Comparison of ENCODE assay signal across 8 cellular contexts in the genomic region with DNA sequence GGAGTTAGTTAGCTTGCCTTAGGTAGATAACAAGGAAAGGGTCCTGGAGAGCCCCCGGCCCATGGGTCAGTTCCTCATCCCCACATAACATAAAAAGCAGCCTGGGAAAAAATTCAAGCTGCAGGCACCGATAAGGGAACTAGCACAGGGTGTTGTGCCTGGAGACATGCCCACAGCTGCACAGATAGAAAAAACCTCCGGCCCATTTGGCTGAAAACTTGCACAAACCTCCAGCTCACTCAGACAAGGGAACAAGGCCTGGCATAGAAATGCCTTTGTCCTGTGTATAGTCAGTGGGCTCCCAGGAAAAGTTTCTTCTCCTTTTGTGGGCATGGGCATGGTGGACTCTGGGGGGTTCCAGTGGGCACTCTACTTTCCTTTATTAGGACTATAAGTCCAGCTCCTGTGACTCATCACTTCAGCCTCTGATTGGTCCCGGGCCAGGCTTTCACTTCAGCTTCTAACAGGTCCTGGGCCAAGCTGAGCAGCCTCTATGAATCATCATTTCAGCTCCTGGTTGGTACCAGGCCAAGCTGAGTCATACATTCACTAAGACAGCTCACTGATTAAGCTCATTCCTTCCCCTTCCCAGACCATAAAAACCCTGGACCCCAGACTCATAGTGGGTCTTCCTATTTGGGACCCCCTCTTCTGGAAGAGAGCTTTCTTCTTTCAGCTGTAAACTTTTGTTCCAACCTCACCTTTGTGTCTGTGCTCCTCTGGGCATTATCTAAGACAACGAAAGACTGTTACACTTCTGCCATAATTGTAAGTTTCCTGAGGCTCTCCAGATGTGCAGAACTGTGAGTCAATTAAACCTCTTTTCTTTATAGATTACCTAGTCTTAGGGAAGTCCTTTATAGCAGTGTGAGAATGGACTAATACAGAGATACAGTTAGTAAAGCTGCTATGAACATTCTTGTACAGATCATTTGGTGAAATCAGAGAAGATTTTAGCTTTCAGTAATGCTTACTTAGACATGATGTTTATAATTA.
DNase-seq lines count a peak whose midpoint lies in the region; ATAC-seq and TF ChIP-seq lines count a peak whose summit lies in the region.

No MANE protein-coding gene starts in this region.

- no peak for TF ChIP-seq EP300 in esophagus muscularis mucosa (IDR thresholded peaks at IDR 0.05)

- DNase-seq in AG20443 (ENCODE audit: low spot score) (peak; percentile 89), NCI-H460 (ENCODE audit: extremely low read depth, low read depth) (peak; percentile 62), esophagus muscularis mucosa (ENCODE audit: extremely low spot score) (peak; percentile 93), omental fat pad (ENCODE audit: low spot score) (peak; percentile 67)

- no peak for TF ChIP-seq POLR2A in esophagus muscularis mucosa (IDR thresholded peaks at IDR 0.05; ENCODE audit: low read depth)

- H3K27ac ChIP-seq in esophagus muscularis mucosa (replicated peaks in 1 of 4): peak overlapping the region; percentile 61 to 75 (median 72)

- peaks cover 0 to under 1% (median 0%) of the 10 kb centered on the region in 4 donors for H3K9me3 ChIP-seq in esophagus muscularis mucosa

- H3K4me3 ChIP-seq in esophagus muscularis mucosa: peak overlapping the region in 2 of 4 donors; percentile 28 to 32

- H3K4me1 ChIP-seq in esophagus muscularis mucosa: peaks cover 0 to 16% (median 12%) of the 10 kb centered on the region in 4 donors

- no peaks in the 10 kb centered on the region for H3K27me3 ChIP-seq in esophagus muscularis mucosa

- peak; percentile 97 for ATAC-seq in omental fat pad (ENCODE audit: low FRiP score)
- no peak for ATAC-seq in GM21576 (IDR thresholded peaks at IDR 0.05; ENCODE audit: unreplicated experiment)
- ATAC-seq in GM19035 (IDR thresholded peaks at IDR 0.05; ENCODE audit: unreplicated experiment): no peak
- ATAC-seq in GM21360 (IDR thresholded peaks at IDR 0.05; ENCODE audit: unreplicated experiment): no peak
- ATAC-seq in GM18502 (IDR thresholded peaks at IDR 0.05; ENCODE audit: poor library complexity, unreplicated experiment): no peak

- no peaks in the 10 kb centered on the region for H3K36me3 ChIP-seq in esophagus muscularis mucosa

- WGBS in esophagus muscularis mucosa: 36% methylated on average over 5 of the region's 5 CpGs

- intact Hi-C loops in esophagus muscularis mucosa (cut with DNase I): no loop called here

- no peak for TF ChIP-seq CTCF in esophagus muscularis mucosa (IDR thresholded peaks at IDR 0.05)
- TF ChIP-seq CTCF in omental fat pad (IDR thresholded peaks at IDR 0.05): no peak
